ENCODE assay signal across 21 cellular contexts in genomic region chr2:235734168-235734567, GRCh38.
"Had no signal": no experiment of that assay in that cellular context is flagged by ENCODE, and none has a peak within 500 bp of the region (broad histone marks: within the 10 kb centered on the region; RNA-seq: fewer than 3 reads in every experiment).

No MANE protein-coding gene starts in this region.

- H3K27ac ChIP-seq: ovary, testis had no signal

- H3K4me3 Mint-ChIP-seq: activated CD8-positive, alpha-beta T cell treated with anti-CD3 and anti-CD28 coated beads for 36 hours; activated T-cell treated with anti-CD3 and anti-CD28 coated beads, Interleukin-2, amount 50 U/mL, for 4 hours; activated T-helper 17 cell treated with anti-CD3 and anti-CD28 coated beads, Interleukin-2, amount 50 U/mL, for 72 hours; dendritic cell treated with granulocyte-macrophage colony-stimulating factor and Interleukin-4, amounts not matched to agents 40 ng/mL and 50 ng/mL, for 4 days; endodermal cell; WTC11 had no signal

- H3K36me3 ChIP-seq: ovary, transverse colon had no signal

- H3K9me3 Mint-ChIP-seq: activated CD8-positive, alpha-beta T cell treated with anti-CD3 and anti-CD28 coated beads for 36 hours; activated T-cell treated with anti-CD3 and anti-CD28 coated beads, Interleukin-2, amount 50 U/mL, for 4 hours; activated T-helper 17 cell treated with anti-CD3 and anti-CD28 coated beads, Interleukin-2, amount 50 U/mL, for 72 hours; dendritic cell treated with granulocyte-macrophage colony-stimulating factor and Interleukin-4, amounts not matched to agents 40 ng/mL and 50 ng/mL, for 4 days; endodermal cell; WTC11 had no signal

- H3K27ac Mint-ChIP-seq: activated CD8-positive, alpha-beta T cell treated with anti-CD3 and anti-CD28 coated beads for 36 hours; dendritic cell treated with granulocyte-macrophage colony-stimulating factor and Interleukin-4, amounts not matched to agents 40 ng/mL and 50 ng/mL, for 4 days; progenitor cell of endocrine pancreas had no signal

- ATAC-seq: activated CD8-positive, alpha-beta T cell treated with anti-CD3 and anti-CD28 coated beads for 36 hours; activated T-cell treated with anti-CD3 and anti-CD28 coated beads, Interleukin-2, amount 50 U/mL, for 4 hours; activated T-helper 17 cell treated with anti-CD3 and anti-CD28 coated beads, Interleukin-2, amount 50 U/mL, for 72 hours; left lobe of liver; SK-N-SH treated with all-trans-retinoic acid at 6 μM for 48 hours; WTC11 had no signal

- H3K27me3 ChIP-seq: ovary, testis, transverse colon had no signal

- H3K27me3 Mint-ChIP-seq: activated CD8-positive, alpha-beta T cell treated with anti-CD3 and anti-CD28 coated beads for 36 hours; activated T-helper 17 cell treated with anti-CD3 and anti-CD28 coated beads, Interleukin-2, amount 50 U/mL, for 72 hours; progenitor cell of endocrine pancreas had no signal

- H3K4me3 ChIP-seq: lung, ovary, testis, transverse colon had no signal

- H3K4me1 Mint-ChIP-seq: activated T-helper 17 cell treated with anti-CD3 and anti-CD28 coated beads, Interleukin-2, amount 50 U/mL, for 72 hours had no signal

- H3K4me1 ChIP-seq: testis, transverse colon had no signal

- DNase-seq: activated CD4-positive, alpha-beta T cell treated with anti-CD3 and anti-CD28 coated beads for 1 hour; activated CD4-positive, alpha-beta T cell treated with anti-CD3 and anti-CD28 coated beads, Interleukin-2, amount 50 U/mL, for 1 hour; activated CD8-positive, alpha-beta T cell treated with anti-CD3 and anti-CD28 coated beads for 36 hours; activated gamma-delta T cell treated with Interleukin-2 at 50 U/mL for 16 hours; activated naive CD4-positive, alpha-beta T cell treated with anti-CD3 and anti-CD28 coated beads, Interleukin-2, amount 50 U/mL, for 16 hours; activated T-cell treated with anti-CD3 and anti-CD28 coated beads, Interleukin-2, amount 50 U/mL, for 4 hours; central memory CD4-positive, alpha-beta T cell; endodermal cell; ovary; stimulated activated CD4-positive, alpha-beta T cell treated with anti-CD3 and anti-CD28 coated beads, Interleukin-15, amount 100 ng/mL, for 24 hours; stimulated activated naive CD4-positive, alpha-beta T cell; T-helper 2 cell; testis; transverse colon had no signal

- H3K9me3 ChIP-seq: ovary, testis, transverse colon had no signal
